Comparison of ENCODE assay signal across 13 cellular contexts in genomic region chr15:63517202-63517601, GRCh38. TPM values are rescaled to one million over a fixed set of nuclear protein-coding genes. Genes with fewer than 3 reads are reported as not detected.
A peak's percentile ranks its signal among the peaks of the same experiment; 100 is the strongest.
DNase-seq lines count a peak whose midpoint lies in the region; ATAC-seq and TF ChIP-seq lines count a peak whose summit lies in the region.
"Had no signal": no experiment of that assay in that cellular context is flagged by ENCODE, and none has a peak within 500 bp of the region (broad histone marks: within the 10 kb centered on the region; RNA-seq: fewer than 3 reads in every experiment).

No MANE protein-coding gene starts in this region.

- no peak overlapping the region for H3K4me3 Mint-ChIP-seq in Calu3 (ENCODE audit: low read depth, unreplicated experiment)
- H3K4me3 Mint-ChIP-seq in naive thymus-derived CD4-positive, alpha-beta T cell: peak overlapping the region; percentile 9 to 77 (median 65)

- peak overlapping the region; percentile 8 for H3K27ac Mint-ChIP-seq in Calu3 (ENCODE audit: unreplicated experiment)
- peak overlapping the region in 8 of 9 donors; percentile 34 to 87 (median 62) for H3K27ac Mint-ChIP-seq in naive thymus-derived CD4-positive, alpha-beta T cell

- peaks cover 57 to 73% of the 10 kb centered on the region in 2 donors for H3K4me1 ChIP-seq in naive thymus-derived CD4-positive, alpha-beta T cell (ENCODE audit: control insufficient read depth in 2 of 2, insufficient read depth in 2 of 2, low read length in 2 of 2)

- intact Hi-C loops in Calu3 (cut with micrococcal nuclease; ENCODE audit: unreplicated experiment): loop anchor here (2.0 kb wide), 1 partner anchor 68 kb away; no protein-coding TSS in a partner anchor
- intact Hi-C loops in naive thymus-derived CD4-positive, alpha-beta T cell (cut with micrococcal nuclease): loop anchor here in 1 of 2 donors (1.0 to 2.0 kb wide), 2 partner anchors 9 to 36 kb away; no protein-coding TSS in a partner anchor

- no peaks in the 10 kb centered on the region for H3K27me3 Mint-ChIP-seq in Calu3 (ENCODE audit: unreplicated experiment)
- no peaks in the 10 kb centered on the region for H3K27me3 Mint-ChIP-seq in naive thymus-derived CD4-positive, alpha-beta T cell

- peak; percentile 26 for ATAC-seq in naive thymus-derived CD4-positive, alpha-beta T cell
- ATAC-seq in omental fat pad (ENCODE audit: low FRiP score): no peak

- H3K36me3 Mint-ChIP-seq in Calu3 (ENCODE audit: insufficient read depth, unreplicated experiment): peaks cover 4% of the 10 kb centered on the region
- H3K36me3 Mint-ChIP-seq in naive thymus-derived CD4-positive, alpha-beta T cell: peaks cover 0 to under 1% (median 0%) of the 10 kb centered on the region in 5 donors

- POLR2A ChIA-PET in naive thymus-derived CD4-positive, alpha-beta T cell (lab: Charles Lee): interaction anchor here (1.1 to 1.6 kb wide), 3 partner anchors 10 to 16 kb away, joined by 4 to 11 read pairs (median 10); partner anchors contain the start of gene USP3

- TF ChIP-seq CTCF in Calu3 (IDR thresholded peaks at IDR 0.05; ENCODE audit: unreplicated experiment) (no peak), VCaP (conservative IDR thresholded peaks at IDR 0.05) (no peak), omental fat pad (IDR thresholded peaks at IDR 0.05) (no peak)

- H3K36me3 ChIP-seq in naive thymus-derived CD4-positive, alpha-beta T cell (ENCODE audit: control insufficient read depth in 2 of 3, insufficient read depth in 3 of 3, low read length in 3 of 3): no peaks in the 10 kb centered on the region
- H3K36me3 ChIP-seq: HAP-1, sigmoid colon, SJSA1, thoracic aorta had no signal

- H3K9me3 ChIP-seq in naive thymus-derived CD4-positive, alpha-beta T cell (ENCODE audit: control insufficient read depth in 2 of 3, low read length in 3 of 3): no peaks in the 10 kb centered on the region
- H3K9me3 ChIP-seq: HAP-1, sigmoid colon, SJSA1, thoracic aorta had no signal

- no peaks in the 10 kb centered on the region for H3K9me3 Mint-ChIP-seq in Calu3 (ENCODE audit: low read depth, unreplicated experiment)
- H3K9me3 Mint-ChIP-seq in naive thymus-derived CD4-positive, alpha-beta T cell: no peaks in the 10 kb centered on the region

- peak overlapping the region; percentile 29; the same call in 1 of the 2 replicates for H3K27ac ChIP-seq in VCaP
- H3K27ac ChIP-seq in naive thymus-derived CD4-positive, alpha-beta T cell (ENCODE audit: low read depth, low read length): peak overlapping the region; percentile 45
- H3K27ac ChIP-seq: KMS-11, sigmoid colon, SJSA1, thoracic aorta had no signal

- no peak overlapping the region for H3K4me3 ChIP-seq in naive thymus-derived CD4-positive, alpha-beta T cell (ENCODE audit: low read length)
- H3K4me3 ChIP-seq: HAP-1, sigmoid colon, SJSA1, thoracic aorta had no signal

- no TSS peak for BruUV-seq in Calu3 (replicated peaks; lab: Mats Ljungman, UMichigan)

- CTCF ChIA-PET in Calu3 (lab: Charles Lee): interaction anchor here (0.6 to 1.6 kb wide), 8 partner anchors 9 to 82 kb away, joined by 3 to 7 read pairs (median 3); no protein-coding TSS in a partner anchor
- CTCF ChIA-PET in naive thymus-derived CD4-positive, alpha-beta T cell (lab: Charles Lee): interaction anchor here (0.9 to 1.2 kb wide), 3 partner anchors 11 to 28 kb away, joined by 3 to 6 read pairs (median 3); no protein-coding TSS in a partner anchor

- no peak for DNase-seq in Calu3
- DNase-seq in Kasumi-1 (lab: John Stamatoyannopoulos, UW): peak; percentile 31 to 50
- DNase-seq in naive thymus-derived CD4-positive, alpha-beta T cell: no peak
- no peak for DNase-seq in omental fat pad (ENCODE audit: low spot score)
- DNase-seq in ACHN: no peak
- no peak for DNase-seq in activated CD4-positive, CD25-positive, alpha-beta regulatory T cell treated with anti-CD3 and anti-CD28 coated beads, Interleukin-2, amount 50 U/mL, for 72 hours
- DNase-seq: NCI-H2227 treated with DMSO at 0.1 percent for 48 hours, sigmoid colon had no signal

- peaks cover 60% of the 10 kb centered on the region for H3K4me1 Mint-ChIP-seq in Calu3 (ENCODE audit: low read depth, unreplicated experiment)
- H3K4me1 Mint-ChIP-seq in naive thymus-derived CD4-positive, alpha-beta T cell: peaks cover 41 to 100% (median 97%) of the 10 kb centered on the region in 7 donors

- H3K27me3 ChIP-seq in naive thymus-derived CD4-positive, alpha-beta T cell (ENCODE audit: control insufficient read depth in 2 of 2, insufficient read depth in 2 of 2, low read length in 2 of 2): no peaks in the 10 kb centered on the region
- H3K27me3 ChIP-seq: sigmoid colon, SJSA1 had no signal

- in situ Hi-C loops in ACHN (cut with HindIII; ENCODE audit: low pct_ligation_motif_present, low pct_unique_long_range_greater_than_20kb, low sequenced_read_pairs): no loop called here

RNA-seq across cellular contexts. Expression of gene USP3, which starts 12.8 kb away (rescaled TPM):
- total RNA-seq in Calu3 (2022) (70.7 and 80.8 TPM in 2 replicates), omental fat pad (10 to 100 TPM; 40.4 to 66.2 (median 56.0) TPM)
- total RNA-seq in naive thymus-derived CD4-positive, alpha-beta T cell: 100 to 1,000 TPM in 4 of 5 experiments, 10 to 100 TPM in 1; 64.2 to 288 (median 155) TPM
- polyA plus RNA-seq in naive thymus-derived CD4-positive, alpha-beta T cell: 10 to 100 TPM; 53.3 to 62.8 TPM

Comparison
In these comparisons a context has a peak if more than half of its experiments do, and no peak if none do; other contexts are left out.
1. DNase-seq: peak in Kasumi-1 (2 of 2); none in Calu3 (single experiment), naive thymus-derived CD4-positive, alpha-beta T cell (0 of 9), omental fat pad (single experiment), ACHN (single experiment) and activated CD4-positive, CD25-positive, alpha-beta regulatory T cell treated with anti-CD3 and anti-CD28 coated beads, Interleukin-2, amount 50 U/mL, for 72 hours (single experiment).